8 cellular contexts compared by ENCODE assay signal in the genomic region with DNA sequence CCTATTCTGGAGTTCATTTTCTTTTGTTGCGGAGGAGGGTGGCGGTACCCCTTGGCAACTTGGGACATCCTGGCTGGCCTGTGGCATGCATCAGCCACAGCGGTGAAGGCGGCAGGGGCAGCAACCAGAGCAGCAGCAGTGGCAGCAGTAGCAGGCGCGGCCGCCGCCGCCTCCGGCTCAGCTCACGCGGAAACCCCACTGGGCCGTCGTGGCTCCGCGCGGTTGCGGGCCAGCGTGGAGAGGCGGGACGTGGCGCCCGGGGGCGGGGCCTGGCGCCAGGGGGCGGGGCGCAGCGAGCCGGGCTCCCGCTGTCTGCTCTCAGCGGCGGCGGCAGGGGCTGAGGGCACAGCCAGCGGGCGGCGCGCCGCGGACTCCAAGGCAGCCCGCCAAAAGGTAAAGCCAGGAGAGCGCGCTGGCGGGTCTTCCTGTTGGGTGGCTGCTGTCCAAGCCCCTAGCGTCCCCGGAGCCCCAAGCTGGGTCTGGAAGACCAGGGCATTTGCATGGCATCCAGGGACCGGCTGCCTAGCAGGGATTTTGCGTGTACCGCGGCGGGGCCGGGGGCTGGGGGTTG.
DNase-seq lines count a peak whose midpoint lies in the region; ATAC-seq, FAIRE-seq and TF ChIP-seq lines count a peak whose summit lies in the region.

No MANE protein-coding gene starts in this region.

- H3K9me3 Mint-ChIP-seq in stimulated activated effector memory CD8-positive, alpha-beta T cell treated with anti-CD3 and anti-CD28 coated beads, Interleukin-12 subunit alpha, Interleukin-12 subunit beta, amount 100 ng/mL, for 72 hours: peaks cover 7% of the 10 kb centered on the region

- H3K4me1 ChIP-seq in K562 (replicated peaks in 1 of 2; ENCODE audit: control insufficient read depth in 2 of 2, insufficient read depth in 2 of 2, low read length in 2 of 2) (peaks cover 0 to 12% of the 10 kb centered on the region in 2 experiments; a peak in 2 of 5 replicates), thymus (ENCODE audit: control insufficient read depth, insufficient read depth, low read length) (no peaks in the 10 kb centered on the region)

- FAIRE-seq in K562 (lab: Jason Lieb, UNC): no peak

- H3K36me3 ChIP-seq in K562 (ENCODE audit: control insufficient read depth, insufficient read depth, low read length) (no peaks in the 10 kb centered on the region), thymus (ENCODE audit: control insufficient read depth, insufficient read depth) (no peaks in the 10 kb centered on the region)

- H3K79me2 ChIP-seq in K562 (ENCODE audit: control insufficient read depth, insufficient read depth, low read length): no peaks in the 10 kb centered on the region

- H3K4me3 ChIP-seq in K562: no peak overlapping the region
- peak overlapping the region; percentile 17 for H3K4me3 ChIP-seq in thymus (ENCODE audit: low read length)

- TF ChIP-seq RAD21 in K562 (CRISPR knock-in tag; conservative IDR thresholded peaks at IDR 0.05 in 1 of 2, IDR thresholded peaks at IDR 0.05 in 1 of 2): no peak

- no peaks in the 10 kb centered on the region for H4K20me1 ChIP-seq in K562 (replicated peaks; ENCODE audit: control insufficient read depth, insufficient read depth, low read length)

- intact Hi-C loops in K562 (cut with micrococcal nuclease): no loop called here

- H3K27ac ChIP-seq in K562 (ENCODE audit: extremely low read depth, low read depth, low read length): no peak overlapping the region
- H3K27ac ChIP-seq in thymus (ENCODE audit: low read depth): no peak overlapping the region

- peaks cover 4% of the 10 kb centered on the region for H3K4me1 Mint-ChIP-seq in stimulated activated effector memory CD8-positive, alpha-beta T cell treated with anti-CD3 and anti-CD28 coated beads, Interleukin-12 subunit alpha, Interleukin-12 subunit beta, amount 100 ng/mL, for 72 hours

- no peak overlapping the region for H3K27ac Mint-ChIP-seq in stimulated activated effector memory CD8-positive, alpha-beta T cell treated with anti-CD3 and anti-CD28 coated beads, Interleukin-12 subunit alpha, Interleukin-12 subunit beta, amount 100 ng/mL, for 72 hours

- no peaks in the 10 kb centered on the region for H3K9me3 ChIP-seq in K562 (replicated peaks; ENCODE audit: control insufficient read depth, insufficient read depth, low read depth, low read length)
- H3K9me3 ChIP-seq in thymus (ENCODE audit: control insufficient read depth): no peaks in the 10 kb centered on the region

- TF ChIP-seq CTCF in K562 (IDR thresholded peaks at IDR 0.05 in 2 of 3, conservative IDR thresholded peaks at IDR 0.05 in 1 of 3; ENCODE audit: insufficient read depth in 2 of 3, low read depth in 1 of 3, low read length in 3 of 3): no peak

- no peak overlapping the region for H3K9ac ChIP-seq in K562 (ENCODE audit: insufficient read depth in 1 of 2, low read depth in 2 of 2, low read length in 2 of 2)

- DNase-seq in AG08396 (ENCODE audit: low spot score): peak; percentile 52
- peak in 3 of 4 experiments; percentile 24 to 55 (median 48) for DNase-seq in K562 (ENCODE audit: extremely low read depth in 1 of 4, low spot score in 3 of 4)
- peak; percentile 50 for DNase-seq in kidney tubule cell (ENCODE audit: low spot score)
- DNase-seq in cortex of kidney (lab: John Stamatoyannopoulos, UW): no peak
- no peak for DNase-seq in stimulated activated effector memory CD8-positive, alpha-beta T cell treated with anti-CD3 and anti-CD28 coated beads, Interleukin-12 subunit alpha, Interleukin-12 subunit beta, amount 100 ng/mL, for 72 hours (ENCODE audit: low spot score in 2 of 2)

- ATAC-seq in HG03354 (IDR thresholded peaks at IDR 0.05; ENCODE audit: poor library complexity, severe bottlenecking, unreplicated experiment) (peak; percentile 69), K562 (peak; percentile 77), GM21737 (IDR thresholded peaks at IDR 0.05; ENCODE audit: unreplicated experiment) (no peak)
- ATAC-seq in stimulated activated effector memory CD8-positive, alpha-beta T cell treated with anti-CD3 and anti-CD28 coated beads, Interleukin-12 subunit alpha, Interleukin-12 subunit beta, amount 100 ng/mL, for 72 hours: no peak

- no peak for TF ChIP-seq EP300 in K562 (IDR thresholded peaks at IDR 0.05; ENCODE audit: low read length)

- WGBS in K562 (ENCODE audit: insufficient coverage, low coverage, missing lambda C conversion rate): 22% methylated on average over 24 of the region's 51 CpGs
- 5% methylated on average over 51 of the region's 51 CpGs for WGBS in thymus

- BruUV-seq in K562 (replicated peaks; lab: Mats Ljungman, UMichigan): no TSS peak

- no peak for TF ChIP-seq POLR2A in K562 (conservative IDR thresholded peaks at IDR 0.05)

- no peaks in the 10 kb centered on the region for H3K9me1 ChIP-seq in K562 (ENCODE audit: control insufficient read depth, insufficient read depth, low read length)

- in situ Hi-C loops in K562 (cut with MboI): no loop called here

- POLR2A ChIA-PET in K562 (lab: Yijun Ruan, JAX): interaction anchor here (0.6 kb wide), 2 partner anchors 51 to 451 kb away, joined by 3 read pairs; no protein-coding TSS in a partner anchor

- CTCF ChIA-PET in K562 (lab: Yijun Ruan, JAX; ENCODE audit: low intra/inter-chr PET ratio): interaction anchor here (0.6 kb wide), 1 partner anchor 277 kb away, joined by 4 read pairs; no protein-coding TSS in a partner anchor

- H3K4me3 Mint-ChIP-seq in stimulated activated effector memory CD8-positive, alpha-beta T cell treated with anti-CD3 and anti-CD28 coated beads, Interleukin-12 subunit alpha, Interleukin-12 subunit beta, amount 100 ng/mL, for 72 hours: no peak overlapping the region

- H3K27me3 ChIP-seq in K562 (ENCODE audit: control insufficient read depth in 2 of 2, insufficient read depth in 2 of 2, low read length in 2 of 2) (peaks cover 0 to 13% of the 10 kb centered on the region in 2 experiments; a peak in 2 of 5 replicates), thymus (ENCODE audit: control insufficient read depth, insufficient read depth) (peaks cover 23% of the 10 kb centered on the region)

- no peak overlapping the region for H3K4me2 ChIP-seq in K562 (ENCODE audit: insufficient read depth, low read length)

- H2AFZ ChIP-seq in K562 (ENCODE audit: low read depth, low read length): no peak overlapping the region

- no peaks in the 10 kb centered on the region for H3K36me3 Mint-ChIP-seq in stimulated activated effector memory CD8-positive, alpha-beta T cell treated with anti-CD3 and anti-CD28 coated beads, Interleukin-12 subunit alpha, Interleukin-12 subunit beta, amount 100 ng/mL, for 72 hours

TF ChIP-seq in K562, 482 proteins besides CTCF, POLR2A, EP300 and RAD21:
- TF ChIP-seq HIVEP1 (CRISPR knock-in tag; IDR thresholded peaks at IDR 0.05) (no peak), BDP1 (IDR thresholded peaks at IDR 0.05; ENCODE audit: insufficient read depth, insufficient read length) (no peak), ILK (tag; IDR thresholded peaks at IDR 0.05; ENCODE audit: borderline replicate concordance, low read depth) (no peak), ETV6 (IDR thresholded peaks at IDR 0.05; ENCODE audit: borderline replicate concordance in 1 of 2, low read depth in 2 of 2, low read length in 1 of 2) (no peak), ETV6 (CRISPR knock-in tag; IDR thresholded peaks at IDR 0.05; ENCODE audit: borderline replicate concordance) (no peak), NR2C2 (CRISPR knock-in tag; IDR thresholded peaks at IDR 0.05) (no peak), NR2C2 (tag; IDR thresholded peaks at IDR 0.05) (no peak), RHOXF2B (CRISPR knock-in tag; conservative IDR thresholded peaks at IDR 0.05) (no peak), EP400 (IDR thresholded peaks at IDR 0.05) (no peak), CCAR2 (IDR thresholded peaks at IDR 0.05; ENCODE audit: low read depth, low read length) (no peak), KLF6 (CRISPR knock-in tag; IDR thresholded peaks at IDR 0.05; ENCODE audit: borderline replicate concordance) (no peak), GATAD2A (IDR thresholded peaks at IDR 0.05) (no peak), PYGO2 (tag; IDR thresholded peaks at IDR 0.05) (no peak)
- TF ChIP-seq, protein P1, sequence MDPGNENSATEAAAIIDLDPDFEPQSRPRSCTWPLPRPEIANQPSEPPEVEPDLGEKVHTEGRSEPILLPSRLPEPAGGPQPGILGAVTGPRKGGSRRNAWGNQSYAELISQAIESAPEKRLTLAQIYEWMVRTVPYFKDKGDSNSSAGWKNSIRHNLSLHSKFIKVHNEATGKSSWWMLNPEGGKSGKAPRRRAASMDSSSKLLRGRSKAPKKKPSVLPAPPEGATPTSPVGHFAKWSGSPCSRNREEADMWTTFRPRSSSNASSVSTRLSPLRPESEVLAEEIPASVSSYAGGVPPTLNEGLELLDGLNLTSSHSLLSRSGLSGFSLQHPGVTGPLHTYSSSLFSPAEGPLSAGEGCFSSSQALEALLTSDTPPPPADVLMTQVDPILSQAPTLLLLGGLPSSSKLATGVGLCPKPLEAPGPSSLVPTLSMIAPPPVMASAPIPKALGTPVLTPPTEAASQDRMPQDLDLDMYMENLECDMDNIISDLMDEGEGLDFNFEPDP (CRISPR knock-in tag; IDR thresholded peaks at IDR 0.05): no peak
- TF ChIP-seq, protein P2, sequence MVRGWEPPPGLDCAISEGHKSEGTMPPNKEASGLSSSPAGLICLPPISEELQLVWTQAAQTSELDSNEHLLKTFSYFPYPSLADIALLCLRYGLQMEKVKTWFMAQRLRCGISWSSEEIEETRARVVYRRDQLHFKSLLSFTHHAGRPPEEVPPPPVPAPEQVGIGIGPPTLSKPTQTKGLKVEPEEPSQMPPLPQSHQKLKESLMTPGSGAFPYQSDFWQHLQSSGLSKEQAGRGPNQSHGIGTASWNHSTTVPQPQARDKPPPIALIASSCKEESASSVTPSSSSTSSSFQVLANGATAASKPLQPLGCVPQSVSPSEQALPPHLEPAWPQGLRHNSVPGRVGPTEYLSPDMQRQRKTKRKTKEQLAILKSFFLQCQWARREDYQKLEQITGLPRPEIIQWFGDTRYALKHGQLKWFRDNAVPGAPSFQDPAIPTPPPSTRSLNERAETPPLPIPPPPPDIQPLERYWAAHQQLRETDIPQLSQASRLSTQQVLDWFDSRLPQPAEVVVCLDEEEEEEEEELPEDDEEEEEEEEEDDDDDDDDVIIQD (CRISPR knock-in tag; IDR thresholded peaks at IDR 0.05): no peak

Comparison
In these comparisons a context has a peak if more than half of its experiments do, and no peak if none do; other contexts are left out.
1. DNase-seq: peak in AG08396 (single experiment), K562 (3 of 4) and kidney tubule cell (single experiment); none in cortex of kidney (single experiment) and stimulated activated effector memory CD8-positive, alpha-beta T cell treated with anti-CD3 and anti-CD28 coated beads, Interleukin-12 subunit alpha, Interleukin-12 subunit beta, amount 100 ng/mL, for 72 hours (0 of 2).
2. ATAC-seq: peak in HG03354 (single experiment) and K562 (single experiment); none in GM21737 (single experiment) and stimulated activated effector memory CD8-positive, alpha-beta T cell treated with anti-CD3 and anti-CD28 coated beads, Interleukin-12 subunit alpha, Interleukin-12 subunit beta, amount 100 ng/mL, for 72 hours (single experiment).